ENCODE assay signal across 17 cellular contexts in genomic region chrX:46788902-46789301, GRCh38. TPM values are rescaled to one million over a fixed set of nuclear protein-coding genes. Genes with fewer than 3 reads are reported as not detected.
DNase-seq lines count a peak whose midpoint lies in the region; ATAC-seq lines count a peak whose summit lies in the region.
"Had no signal": no experiment of that assay in that cellular context is flagged by ENCODE, and none has a peak within 500 bp of the region (broad histone marks: within the 10 kb centered on the region; RNA-seq: fewer than 3 reads in every experiment).

No MANE protein-coding gene starts in this region.

- ATAC-seq in GM18907 (IDR thresholded peaks at IDR 0.05; ENCODE audit: unreplicated experiment), result no peak
- ATAC-seq: activated CD8-positive, alpha-beta memory T cell treated with anti-CD3 and anti-CD28 coated beads, Interleukin-2, amount 10 ng/mL, durations not matched to agents 7 days and 5 days; activated naive CD8-positive, alpha-beta T cell treated with anti-CD3 and anti-CD28 coated beads, Interleukin-2, amount 50 U/mL, for 24 hours; gastroesophageal sphincter; Right ventricle myocardium inferior had no signal

- peak; percentile 70 for DNase-seq in EH (ENCODE audit: low read depth)
- DNase-seq in M059J (ENCODE audit: low read depth), result peak; percentile 58
- DNase-seq in ecto neural progenitor cell (ENCODE audit: low spot score), result peak; percentile 47
- DNase-seq in myocyte (ENCODE audit: low read depth), result peak; percentile 31
- no peak for DNase-seq in stimulated activated naive CD4-positive, alpha-beta T cell treated with Interleukin-2 at 50 U/mL for 16 hours (lab: John Stamatoyannopoulos, UW)
- DNase-seq in stimulated activated CD4-positive, alpha-beta T cell treated with anti-CD3 and anti-CD28 coated beads, Interleukin-4, amount 100 ng/mL, for 4 hours, result no peak
- no peak for DNase-seq in NOMO-1 treated with DMSO at 0.1 percent for 48 hours (lab: John Stamatoyannopoulos, UW; ENCODE audit: unreplicated experiment)
- DNase-seq: activated B cell treated with CpG ODN at 0.5 μM for 24 hours; activated CD8-positive, alpha-beta memory T cell treated with anti-CD3 and anti-CD28 coated beads, Interleukin-2, amount 10 ng/mL, durations not matched to agents 7 days and 5 days; activated naive CD8-positive, alpha-beta T cell treated with anti-CD3 and anti-CD28 coated beads, Interleukin-2, amount 50 U/mL, for 24 hours; cerebellar nuclear complex; NCI-H1436 treated with DMSO at 0.1 percent for 48 hours; posterior cingulate gyrus; T-helper 1 cell had no signal

RNA-seq across cellular contexts. Expression of gene SLC9A7, which starts 30.0 kb away (rescaled TPM):
- 46.7 and 55.0 TPM in 2 replicates for total RNA-seq in M059J (2014; rRNA removed; shearing (Covaris generic))
- 36.0 and 38.7 TPM in 2 replicates for total RNA-seq in myocyte
- 12.8 TPM for polyA plus RNA-seq in myocyte (2012)

RNA-seq across cellular contexts. Expression of gene RP2, which starts 47.9 kb away (rescaled TPM):
- 30.9 and 41.4 TPM in 2 replicates for total RNA-seq in M059J (2014; rRNA removed; shearing (Covaris generic))
- 6.8 and 7.2 TPM in 2 replicates for total RNA-seq in myocyte
- polyA plus RNA-seq in myocyte (2012), result 5.6 TPM

Comparison
In these comparisons a context has a peak if more than half of its experiments do, and no peak if none do; other contexts are left out.
1. DNase-seq: peak in EH (single experiment), M059J (single experiment), ecto neural progenitor cell (single experiment) and myocyte (single experiment); none in stimulated activated naive CD4-positive, alpha-beta T cell treated with Interleukin-2 at 50 U/mL for 16 hours (single experiment), stimulated activated CD4-positive, alpha-beta T cell treated with anti-CD3 and anti-CD28 coated beads, Interleukin-4, amount 100 ng/mL, for 4 hours (0 of 2) and NOMO-1 treated with DMSO at 0.1 percent for 48 hours (single experiment).